In genomic region chr3:4981688-4982494, GRCh38 we compare ENCODE assay signal across 8 cellular contexts. TPM values are rescaled to one million over a fixed set of nuclear protein-coding genes. Genes with fewer than 3 reads are reported as not detected.
A peak's percentile ranks its signal among the peaks of the same experiment; 100 is the strongest.
DNase-seq lines count a peak whose midpoint lies in the region; ATAC-seq and TF ChIP-seq lines count a peak whose summit lies in the region.

No MANE protein-coding gene starts in this region.

- peaks cover 29% of the 10 kb centered on the region; the same call in 1 of the 2 replicates for H3F3A ChIP-seq in SU-DHL-6 (ENCODE audit: insufficient read depth)

- 5 to 10% methylated on average over 8 of the region's 8 CpGs for WGBS in esophagus squamous epithelium, 2 donors

- TF ChIP-seq POLR2A in esophagus squamous epithelium (IDR thresholded peaks at IDR 0.05) = peak in 1 of 4 donors; percentile 38

- H3K36me3 Mint-ChIP-seq in stimulated activated naive CD8-positive, alpha-beta T cell treated with anti-CD3 and anti-CD28 coated beads, Interleukin-15, Interleukin-2, amounts not matched to agents 100 ng/mL and 50 ng/mL, for 24 hours (ENCODE audit: low read depth) = peaks cover 70% of the 10 kb centered on the region

- H3K4me3 ChIP-seq in SU-DHL-6 (ENCODE audit: insufficient read depth, low read length, poor library complexity, severe bottlenecking) = no peak overlapping the region
- peak overlapping the region; percentile 69 to 95 (median 86) for H3K4me3 ChIP-seq in esophagus squamous epithelium
- peak overlapping the region; percentile 100 for H3K4me3 ChIP-seq in retinal pigment epithelial cell (ENCODE audit: low read length)

- H3K4me2 ChIP-seq in SU-DHL-6 (ENCODE audit: low read depth, low read length, poor library complexity, severe bottlenecking) = peak overlapping the region; percentile 44

- no peak for DNase-seq in stimulated activated naive CD8-positive, alpha-beta T cell treated with anti-CD3 and anti-CD28 coated beads, Interleukin-15, Interleukin-2, amounts not matched to agents 100 U/mL and 50 U/mL, for 24 hours
- DNase-seq in esophagus squamous epithelium (lab: John Stamatoyannopoulos, UW) (no peak), retinal pigment epithelial cell (ENCODE audit: low read depth) (no peak), NCI-H1105 treated with DMSO at 0.1 percent for 48 hours (lab: John Stamatoyannopoulos, UW) (no peak)
- DNase-seq in stimulated activated CD4-positive, alpha-beta T cell treated with anti-CD3 and anti-CD28 coated beads, Interleukin-15, amount 100 ng/mL, for 24 hours = no peak

- H3K4me3 Mint-ChIP-seq in stimulated activated naive CD8-positive, alpha-beta T cell treated with anti-CD3 and anti-CD28 coated beads, Interleukin-15, Interleukin-2, amounts not matched to agents 100 ng/mL and 50 ng/mL, for 24 hours = peak overlapping the region; percentile 100

- no peaks in the 10 kb centered on the region for H3K27me3 Mint-ChIP-seq in stimulated activated naive CD8-positive, alpha-beta T cell treated with anti-CD3 and anti-CD28 coated beads, Interleukin-15, Interleukin-2, amounts not matched to agents 100 ng/mL and 50 ng/mL, for 24 hours

- H3K4me1 Mint-ChIP-seq in stimulated activated naive CD8-positive, alpha-beta T cell treated with anti-CD3 and anti-CD28 coated beads, Interleukin-15, Interleukin-2, amounts not matched to agents 100 ng/mL and 50 ng/mL, for 24 hours (ENCODE audit: low read depth) = peaks cover 66% of the 10 kb centered on the region

- peaks cover 18% of the 10 kb centered on the region for H3K36me3 ChIP-seq in SU-DHL-6 (ENCODE audit: low read length)
- peaks cover 0 to 20% (median 6%) of the 10 kb centered on the region in 3 donors for H3K36me3 ChIP-seq in esophagus squamous epithelium

- no peak overlapping the region for H3K27ac ChIP-seq in SU-DHL-6 (ENCODE audit: low read depth, low read length)
- H3K27ac ChIP-seq in esophagus squamous epithelium = peak overlapping the region; percentile 95 to 100 (median 99)

- TF ChIP-seq CTCF in SU-DHL-6 (IDR thresholded peaks at IDR 0.05; ENCODE audit: insufficient read depth, low read length, poor library complexity, severe bottlenecking) (no peak), esophagus squamous epithelium (IDR thresholded peaks at IDR 0.05) (peak; percentile 27 to 71 (median 48)), retinal pigment epithelial cell (conservative IDR thresholded peaks at IDR 0.05; ENCODE audit: low read depth, low read length) (peak; percentile 38)

- H4K20me1 ChIP-seq in SU-DHL-6 (ENCODE audit: low read depth, low read length) = 0 out of 2 replicates have a peak, but pooled peaks cover 6% of the 10 kb centered on the region

- H2AFZ ChIP-seq in SU-DHL-6 (ENCODE audit: low read depth, low read length, severe bottlenecking) = no peak overlapping the region

- peaks cover 24 to 74% (median 39%) of the 10 kb centered on the region in 3 donors for H3K4me1 ChIP-seq in esophagus squamous epithelium

- H3K27ac Mint-ChIP-seq in stimulated activated naive CD8-positive, alpha-beta T cell treated with anti-CD3 and anti-CD28 coated beads, Interleukin-15, Interleukin-2, amounts not matched to agents 100 ng/mL and 50 ng/mL, for 24 hours = peak overlapping the region; percentile 95

- no peaks in the 10 kb centered on the region for H3K9me3 Mint-ChIP-seq in stimulated activated naive CD8-positive, alpha-beta T cell treated with anti-CD3 and anti-CD28 coated beads, Interleukin-15, Interleukin-2, amounts not matched to agents 100 ng/mL and 50 ng/mL, for 24 hours

- H3K9me3 ChIP-seq in SU-DHL-6 (ENCODE audit: insufficient read depth, low read length) (no peaks in the 10 kb centered on the region), esophagus squamous epithelium (no peaks in the 10 kb centered on the region)

- ATAC-seq in stimulated activated naive CD8-positive, alpha-beta T cell treated with anti-CD3 and anti-CD28 coated beads, Interleukin-15, Interleukin-2, amounts not matched to agents 100 U/mL and 50 U/mL, for 24 hours = no peak
- ATAC-seq in GM18520 (IDR thresholded peaks at IDR 0.05; ENCODE audit: unreplicated experiment) = no peak

- no peaks in the 10 kb centered on the region for H3K9me2 ChIP-seq in SU-DHL-6 (replicated peaks; ENCODE audit: insufficient read depth, low read length)

- H3K27me3 ChIP-seq in SU-DHL-6 (ENCODE audit: low read length) = no peaks in the 10 kb centered on the region
- no peaks in the 10 kb centered on the region for H3K27me3 ChIP-seq in esophagus squamous epithelium

- intact Hi-C loops in esophagus squamous epithelium (cut with DNase I) = no loop called here

- H3K79me2 ChIP-seq in SU-DHL-6 (ENCODE audit: insufficient read depth, low read length) = no peaks in the 10 kb centered on the region; the same call in 1 of the 2 replicates

- 0 out of 2 replicates have a peak overlapping the region, but pooled peaks have one; percentile 13 for H3K9ac ChIP-seq in SU-DHL-6 (ENCODE audit: low read length)

RNA-seq across cellular contexts. Expression of gene BHLHE40, which starts 2.7 kb away (rescaled TPM):
- total RNA-seq in esophagus squamous epithelium = 100 to 1,000 TPM; 124 to 194 (median 153) TPM
